ENCODE assay signal across 6 cellular contexts in the genomic region with DNA sequence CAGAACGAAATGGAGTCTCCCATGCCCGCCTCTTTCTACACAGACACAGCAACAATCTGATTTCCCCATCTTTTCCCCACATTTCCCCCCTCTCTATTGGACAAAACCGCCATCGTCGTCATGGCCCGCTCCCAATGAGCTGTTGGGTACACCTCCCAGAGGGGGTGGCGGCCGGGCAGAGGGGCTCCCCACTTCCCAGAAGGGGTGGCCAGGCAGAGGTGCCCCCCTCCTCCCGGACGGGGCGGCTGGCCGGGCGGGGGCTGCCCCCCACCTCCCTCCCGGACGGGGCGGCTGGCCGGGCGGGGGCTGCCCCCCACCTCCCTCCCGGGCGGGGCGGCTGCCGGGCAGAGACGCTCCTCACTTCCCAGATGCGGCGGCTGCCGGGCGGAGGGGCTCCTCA. TPM values are rescaled to one million over a fixed set of nuclear protein-coding genes. Genes with fewer than 3 reads are reported as not detected.
"Had no signal": no experiment of that assay in that cellular context is flagged by ENCODE, and none has a peak within 500 bp of the region (broad histone marks: within the 10 kb centered on the region; RNA-seq: fewer than 3 reads in every experiment).

No MANE protein-coding gene starts in this region.

RNA-seq across cellular contexts. Expression of gene SMKR1, which starts 26.4 kb away (rescaled TPM):
- total RNA-seq: aorta, ascending aorta, astrocyte, breast epithelium, cardiac muscle cell, cardiac septum had no signal
